Comparison of ENCODE assay signal across 8 cellular contexts in genomic region chr1:35079003-35079930, GRCh38. TPM values are rescaled to one million over a fixed set of nuclear protein-coding genes. Genes with fewer than 3 reads are reported as not detected.
DNase-seq lines count a peak whose midpoint lies in the region; ATAC-seq and TF ChIP-seq lines count a peak whose summit lies in the region.

Gene ZMYM1 (plus strand): TSS chr1:35079385. CDS start chr1:35093988, 14,603 bp downstream.

- H3K36me3 ChIP-seq in left lung, result peaks cover 0 to 4% of the 10 kb centered on the region in 2 donors

- POLR2A ChIA-PET in activated CD4-positive, alpha-beta T cell treated with anti-CD3 and anti-CD28 coated beads, Interleukin-2, amount 10 ng/mL, durations not matched to agents 7 days and 5 days (lab: Charles Lee), result no interaction called here

- TF ChIP-seq CTCF in left lung (IDR thresholded peaks at IDR 0.05), result no peak

- DNase-seq in AML-193 (lab: John Stamatoyannopoulos, UW) (peak; percentile 48 to 51), NCI-H460 (ENCODE audit: extremely low read depth, low read depth) (peak; percentile 58), left lung (peak; percentile 87 to 95)
- peak; percentile 88 for DNase-seq in activated CD4-positive, alpha-beta T cell treated with anti-CD3 and anti-CD28 coated beads, Interleukin-2, amount 10 ng/mL, durations not matched to agents 7 days and 5 days
- DNase-seq in stimulated activated CD4-positive, alpha-beta T cell treated with anti-CD3 and anti-CD28 coated beads, Interleukin-2, amount 100 ng/mL, for 4 hours (ENCODE audit: low read depth), result peak; percentile 76

- H3K27ac ChIP-seq in left lung, result peak within 1 kb of the TSS; percentile 87

- peak within 1 kb of the TSS; percentile 66 to 73 for H3K4me3 ChIP-seq in left lung

- peaks cover 3 to 19% of the 10 kb centered on the region in 2 donors for H3K4me1 ChIP-seq in left lung

- H3K4me3 Mint-ChIP-seq in activated CD4-positive, alpha-beta T cell treated with anti-CD3 and anti-CD28 coated beads, Interleukin-2, amount 10 ng/mL, durations not matched to agents 7 days and 5 days, result peak within 1 kb of the TSS; percentile 96
- peak within 1 kb of the TSS; percentile 99 for H3K4me3 Mint-ChIP-seq in dendritic cell treated with granulocyte-macrophage colony-stimulating factor and Interleukin-4, amounts not matched to agents 40 ng/mL and 50 ng/mL, for 4 days

- peak within 1 kb of the TSS; percentile 99 for H3K27ac Mint-ChIP-seq in activated CD4-positive, alpha-beta T cell treated with anti-CD3 and anti-CD28 coated beads, Interleukin-2, amount 10 ng/mL, durations not matched to agents 7 days and 5 days
- peak within 1 kb of the TSS; percentile 98 for H3K27ac Mint-ChIP-seq in dendritic cell treated with granulocyte-macrophage colony-stimulating factor and Interleukin-4, amounts not matched to agents 40 ng/mL and 50 ng/mL, for 4 days

- H3K4me1 Mint-ChIP-seq in activated CD4-positive, alpha-beta T cell treated with anti-CD3 and anti-CD28 coated beads, Interleukin-2, amount 10 ng/mL, durations not matched to agents 7 days and 5 days, result peaks cover 37% of the 10 kb centered on the region
- peaks cover 31% of the 10 kb centered on the region for H3K4me1 Mint-ChIP-seq in dendritic cell treated with granulocyte-macrophage colony-stimulating factor and Interleukin-4, amounts not matched to agents 40 ng/mL and 50 ng/mL, for 4 days (ENCODE audit: low read depth)

- intact Hi-C loops in dendritic cell treated with granulocyte-macrophage colony-stimulating factor and Interleukin-4, amounts not matched to agents 40 ng/mL and 50 ng/mL, for 4 days (cut with micrococcal nuclease), result loop anchor here (2.0 kb wide), 1 partner anchor 48 kb away; the partner anchor contains the start of gene ZMYM6
- intact Hi-C loops in left lung (cut with DNase I), result no loop called here

- peaks cover 17% of the 10 kb centered on the region for H3K9me3 Mint-ChIP-seq in activated CD4-positive, alpha-beta T cell treated with anti-CD3 and anti-CD28 coated beads, Interleukin-2, amount 10 ng/mL, durations not matched to agents 7 days and 5 days
- H3K9me3 Mint-ChIP-seq in dendritic cell treated with granulocyte-macrophage colony-stimulating factor and Interleukin-4, amounts not matched to agents 40 ng/mL and 50 ng/mL, for 4 days, result no peaks in the 10 kb centered on the region

- peaks cover 17% of the 10 kb centered on the region for H3K36me3 Mint-ChIP-seq in activated CD4-positive, alpha-beta T cell treated with anti-CD3 and anti-CD28 coated beads, Interleukin-2, amount 10 ng/mL, durations not matched to agents 7 days and 5 days (ENCODE audit: low read depth)
- H3K36me3 Mint-ChIP-seq in dendritic cell treated with granulocyte-macrophage colony-stimulating factor and Interleukin-4, amounts not matched to agents 40 ng/mL and 50 ng/mL, for 4 days (ENCODE audit: low read depth), result peaks cover 29% of the 10 kb centered on the region

- CTCF ChIA-PET in activated CD4-positive, alpha-beta T cell treated with anti-CD3 and anti-CD28 coated beads, Interleukin-2, amount 10 ng/mL, durations not matched to agents 7 days and 5 days (lab: Charles Lee), result no interaction called here

- ATAC-seq in GM19043 (IDR thresholded peaks at IDR 0.05; ENCODE audit: low read depth, unreplicated experiment) (peak; percentile 93), HG03378 (IDR thresholded peaks at IDR 0.05; ENCODE audit: unreplicated experiment) (peak; percentile 75), left lung (peak; percentile 98)

- no peaks in the 10 kb centered on the region for H3K9me3 ChIP-seq in left lung

- H3K27me3 Mint-ChIP-seq in activated CD4-positive, alpha-beta T cell treated with anti-CD3 and anti-CD28 coated beads, Interleukin-2, amount 10 ng/mL, durations not matched to agents 7 days and 5 days, result peaks cover 3% of the 10 kb centered on the region
- H3K27me3 Mint-ChIP-seq in dendritic cell treated with granulocyte-macrophage colony-stimulating factor and Interleukin-4, amounts not matched to agents 40 ng/mL and 50 ng/mL, for 4 days, result peaks cover 8% of the 10 kb centered on the region

- H3K27me3 ChIP-seq in left lung, result no peaks in the 10 kb centered on the region

RNA-seq across cellular contexts. Expression of gene ZMYM1, which starts in this region (rescaled TPM):
- 19.9 and 23.8 TPM in 2 replicates for total RNA-seq in NCI-H460 (2014; rRNA removed; shearing (Covaris generic))
- 25.0 and 31.5 TPM in 2 replicates for polyA plus RNA-seq in NCI-H460 (2014; cell fraction: nucleus; rRNA removed)
- 10 to 100 TPM; 16.8 to 17.1 TPM for total RNA-seq in activated CD4-positive, alpha-beta T cell treated with anti-CD3 and anti-CD28 coated beads, Interleukin-2, amount 10 ng/mL, durations not matched to agents 7 days and 5 days
- total RNA-seq in left lung, result 10 to 100 TPM; 16.1 to 16.5 TPM

Comparison
In these comparisons a context has a peak if more than half of its experiments do, and no peak if none do; other contexts are left out.
1. Peak in every context shown above with its lines: DNase-seq, ATAC-seq, H3K4me3 ChIP-seq and H3K27ac ChIP-seq.